8 cellular contexts compared by ENCODE assay signal in genomic region chr1:225998560-225999226, GRCh38. TPM values are rescaled to one million over a fixed set of nuclear protein-coding genes. Genes with fewer than 3 reads are reported as not detected.
DNase-seq lines count a peak whose midpoint lies in the region; ATAC-seq, FAIRE-seq and TF ChIP-seq lines count a peak whose summit lies in the region.

No MANE protein-coding gene starts in this region.

- H3K4me3 ChIP-seq in CD4-positive, alpha-beta memory T cell (ENCODE audit: low read length in 2 of 2), result peak overlapping the region; percentile 78 to 99
- peak overlapping the region; percentile 91 for H3K4me3 ChIP-seq in endodermal cell (ENCODE audit: low read length)

- H2BK5ac ChIP-seq in H9 (ENCODE audit: insufficient read length, low read length), result no peak overlapping the region

- H3K56ac ChIP-seq in H9 (ENCODE audit: insufficient read length, low read depth, low read length), result peak overlapping the region; percentile 20

- no peak for FAIRE-seq in RCC 7860 (lab: Jason Lieb, UNC)

- no peak overlapping the region for H2BK120ac ChIP-seq in H9 (ENCODE audit: low read depth, low read length, poor library complexity, severe bottlenecking)

- no CpG with 5 or more reads among the region's 19 CpGs for WGBS in H9 (ENCODE audit: extremely low coverage, insufficient read length, low lambda C conversion rate)
- WGBS in endodermal cell (ENCODE audit: insufficient coverage in 1 of 2, insufficient read length in 1 of 2), 2 experiments, result 3 to 5% methylated on average over 8 to 19 of the region's 19 CpGs

- peaks cover 78% of the 10 kb centered on the region for H3K4me1 ChIP-seq in CD4-positive, alpha-beta memory T cell (ENCODE audit: insufficient read depth, low read length)
- peaks cover 9% of the 10 kb centered on the region; the same call in 1 of the 2 replicates for H3K4me1 ChIP-seq in H9 (ENCODE audit: insufficient read depth, low read length)
- H3K4me1 ChIP-seq in endodermal cell (ENCODE audit: control insufficient read depth, insufficient read depth, low read length), result peaks cover 23% of the 10 kb centered on the region

- H3K9me3 Mint-ChIP-seq in CD4-positive, alpha-beta memory T cell, result peaks cover 0 to 5% (median 0%) of the 10 kb centered on the region in 8 donors
- H3K9me3 Mint-ChIP-seq in H9 (no peaks in the 10 kb centered on the region; a peak in 1 of 5 replicates), endodermal cell (no peaks in the 10 kb centered on the region)
- peaks cover 0 to 11% (median 0%) of the 10 kb centered on the region in 9 donors for H3K9me3 Mint-ChIP-seq in naive thymus-derived CD8-positive, alpha-beta T cell

- no peak overlapping the region for H2BK15ac ChIP-seq in H9 (ENCODE audit: low read depth, low read length)

- no peak overlapping the region for H3K4ac ChIP-seq in H9 (ENCODE audit: low read depth, low read length)

- peaks cover 44 to 78% (median 58%) of the 10 kb centered on the region in 4 donors for H3K4me1 Mint-ChIP-seq in CD4-positive, alpha-beta memory T cell
- H3K4me1 Mint-ChIP-seq in H9 (peaks cover 29 to 30% of the 10 kb centered on the region in 2 experiments), endodermal cell (peaks cover 46% of the 10 kb centered on the region)
- H3K4me1 Mint-ChIP-seq in naive thymus-derived CD8-positive, alpha-beta T cell, result peaks cover 40 to 85% (median 76%) of the 10 kb centered on the region in 4 donors

- peak; percentile 2 to 4 for ATAC-seq in naive thymus-derived CD8-positive, alpha-beta T cell
- ATAC-seq in GM18868 (IDR thresholded peaks at IDR 0.05; ENCODE audit: unreplicated experiment) (no peak), HG02571 (IDR thresholded peaks at IDR 0.05; ENCODE audit: unreplicated experiment) (no peak)

- TF ChIP-seq CTCF in H9 (conservative IDR thresholded peaks at IDR 0.05) (no peak), endodermal cell (conservative IDR thresholded peaks at IDR 0.05) (no peak)

- peak overlapping the region; percentile 52 for H3K18ac ChIP-seq in H9 (ENCODE audit: insufficient read length, low read depth, low read length)

- peak overlapping the region; percentile 99 to 100 (median 100) for H3K4me3 Mint-ChIP-seq in CD4-positive, alpha-beta memory T cell
- peak overlapping the region; percentile 100 for H3K4me3 Mint-ChIP-seq in H9
- H3K4me3 Mint-ChIP-seq in endodermal cell, result peak overlapping the region; percentile 95
- peak overlapping the region; percentile 88 to 100 (median 100) for H3K4me3 Mint-ChIP-seq in naive thymus-derived CD8-positive, alpha-beta T cell

- H2AK5ac ChIP-seq in H9 (ENCODE audit: insufficient read length, low read length), result no peak overlapping the region

- no peak overlapping the region for H2BK12ac ChIP-seq in H9 (ENCODE audit: insufficient read length, low read depth, low read length)

- peak overlapping the region; percentile 98 for H3K27ac ChIP-seq in CD4-positive, alpha-beta memory T cell (ENCODE audit: low read depth, low read length)
- H3K27ac ChIP-seq in H9 (ENCODE audit: insufficient read length, low read depth, low read length), result no peak overlapping the region
- peak overlapping the region; percentile 71 for H3K27ac ChIP-seq in endodermal cell (ENCODE audit: low read depth, low read length)

- H3K23me2 ChIP-seq in H9 (ENCODE audit: insufficient read length, low read depth, low read length, poor library complexity, severe bottlenecking), result peaks cover 12% of the 10 kb centered on the region

- H3K79me1 ChIP-seq in H9 (ENCODE audit: insufficient read depth, low read depth, low read length, poor library complexity, severe bottlenecking), result peaks cover 4% of the 10 kb centered on the region

- no peak overlapping the region for H2BK20ac ChIP-seq in H9 (ENCODE audit: low read depth, low read length, poor library complexity, severe bottlenecking)

- H3K23ac ChIP-seq in H9 (ENCODE audit: insufficient read length, low read depth, low read length), result no peak overlapping the region

- no peak for DNase-seq in CD4-positive, alpha-beta memory T cell
- no peak for DNase-seq in H9
- peak; percentile 22 for DNase-seq in RCC 7860 (ENCODE audit: low spot score)
- no peak for DNase-seq in endodermal cell
- DNase-seq in naive thymus-derived CD8-positive, alpha-beta T cell, result peak in 1 of 10 donors; percentile 9
- no peak for DNase-seq in NCI-H1105 treated with DMSO at 0.1 percent for 48 hours (lab: John Stamatoyannopoulos, UW)

- no peaks in the 10 kb centered on the region for H3K27me3 ChIP-seq in CD4-positive, alpha-beta memory T cell (ENCODE audit: insufficient read depth, low read length)
- H3K27me3 ChIP-seq in H9 (ENCODE audit: insufficient read depth, low read length) (no peaks in the 10 kb centered on the region), endodermal cell (ENCODE audit: control insufficient read depth, insufficient read depth, low read length, poor library complexity, severe bottlenecking) (no peaks in the 10 kb centered on the region)

- H3K14ac ChIP-seq in H9 (ENCODE audit: insufficient read depth, low read length), result no peak overlapping the region

- H3K27me3 Mint-ChIP-seq in CD4-positive, alpha-beta memory T cell, result no peaks in the 10 kb centered on the region
- H3K27me3 Mint-ChIP-seq in H9 (ENCODE audit: low read depth) (no peaks in the 10 kb centered on the region; the same call in 1 of the 2 replicates), endodermal cell (ENCODE audit: insufficient read depth) (no peaks in the 10 kb centered on the region)
- H3K27me3 Mint-ChIP-seq in naive thymus-derived CD8-positive, alpha-beta T cell, result peaks cover 0 to 3% (median 0%) of the 10 kb centered on the region in 5 donors

- H4K20me1 ChIP-seq in H9 (ENCODE audit: control insufficient read depth, insufficient read depth, insufficient read length), result no peaks in the 10 kb centered on the region

- intact Hi-C loops in CD4-positive, alpha-beta memory T cell (cut with micrococcal nuclease), result loop anchor here (1.0 to 10.0 kb wide), 8 partner anchors 11 to 2004 kb away; partner anchors contain the start of genes ACBD3, H3-3A, LBR and PYCR2

- H3K4me2 ChIP-seq in H9 (ENCODE audit: insufficient read depth, insufficient read length, low read length), result peak overlapping the region; percentile 100

- peak overlapping the region; percentile 94 for H3K9ac ChIP-seq in H9 (ENCODE audit: extremely low read depth, insufficient read length, low read length)
- peak overlapping the region; percentile 97 for H3K9ac ChIP-seq in endodermal cell (ENCODE audit: extremely low read depth, low read length, poor library complexity, severe bottlenecking)

- H3K9me3 ChIP-seq in CD4-positive, alpha-beta memory T cell (ENCODE audit: control insufficient read depth in 1 of 2, low read length in 2 of 2), result no peaks in the 10 kb centered on the region
- H3K9me3 ChIP-seq in H9 (ENCODE audit: control insufficient read depth, low read depth, low read length), result no peaks in the 10 kb centered on the region
- no peaks in the 10 kb centered on the region for H3K9me3 ChIP-seq in endodermal cell (ENCODE audit: control insufficient read depth, low read length)

- CTCF ChIA-PET in CD4-positive, alpha-beta memory T cell (lab: Charles Lee; ENCODE audit: partially characterized antibody), result interaction anchor here (0.8 to 4.2 kb wide), 9 partner anchors 11 to 571 kb away, joined by 3 to 29 read pairs (median 7); partner anchors contain the start of genes H3-3A and LBR

- no peak overlapping the region for H3T11ph ChIP-seq in H9 (ENCODE audit: low read length)

- peaks cover 25% of the 10 kb centered on the region; the same call in 1 of the 2 replicates for H3K79me2 ChIP-seq in H9 (ENCODE audit: insufficient read depth, low read length)

- peaks cover 16 to 40% of the 10 kb centered on the region in 2 donors for H3K36me3 Mint-ChIP-seq in CD4-positive, alpha-beta memory T cell
- H3K36me3 Mint-ChIP-seq in H9 (ENCODE audit: insufficient read depth in 1 of 3, low read depth in 3 of 3), result peaks cover 6 to 19% (median 14%) of the 10 kb centered on the region in 3 experiments; a peak in 5 of 7 replicates
- H3K36me3 Mint-ChIP-seq in endodermal cell (ENCODE audit: low read depth), result peaks cover 16% of the 10 kb centered on the region
- H3K36me3 Mint-ChIP-seq in naive thymus-derived CD8-positive, alpha-beta T cell, result peaks cover 0 to 29% (median 4%) of the 10 kb centered on the region in 3 donors

- H3K36me3 ChIP-seq in CD4-positive, alpha-beta memory T cell (ENCODE audit: insufficient read depth, low read length), result peaks cover 16% of the 10 kb centered on the region
- peaks cover 31% of the 10 kb centered on the region for H3K36me3 ChIP-seq in endodermal cell (ENCODE audit: control insufficient read depth, insufficient read depth, low read length)

- POLR2A ChIA-PET in CD4-positive, alpha-beta memory T cell (lab: Charles Lee; ENCODE audit: partially characterized antibody), result interaction anchor here (0.7 to 22.3 kb wide), 42 partner anchors 8 to 1816 kb away, joined by 3 to 614 read pairs (median 6); partner anchors contain the start of genes DEGS1, H3-3A, LBR and LEFTY1
- POLR2A ChIA-PET in naive thymus-derived CD8-positive, alpha-beta T cell (lab: Charles Lee), result interaction anchor here (0.6 to 16.0 kb wide), 40 partner anchors 8 to 1394 kb away, joined by 3 to 547 read pairs (median 5); partner anchors contain the start of genes COQ8A, H3-3A, LBR and LIN9

- H4K5ac ChIP-seq in H9 (ENCODE audit: insufficient read length, low read depth, low read length), result no peak overlapping the region

- H2AFZ ChIP-seq in H9 (ENCODE audit: low read length), result no peak overlapping the region

- H4K91ac ChIP-seq in H9 (ENCODE audit: insufficient read length, low read depth, low read length), result no peak overlapping the region

- no peak overlapping the region for H4K8ac ChIP-seq in H9 (replicated peaks; ENCODE audit: insufficient read length, low read depth, low read length)

- peak overlapping the region; percentile 100 for H3K27ac Mint-ChIP-seq in CD4-positive, alpha-beta memory T cell
- H3K27ac Mint-ChIP-seq in H9 (peak overlapping the region; percentile 100), endodermal cell (peak overlapping the region; percentile 100)
- peak overlapping the region; percentile 97 to 100 (median 100) for H3K27ac Mint-ChIP-seq in naive thymus-derived CD8-positive, alpha-beta T cell

RNA-seq across cellular contexts. Expression of gene SDE2, which starts 0.5 kb away (rescaled TPM):
- total RNA-seq in CD4-positive, alpha-beta memory T cell, result 10 to 100 TPM; 21.1 to 21.2 TPM
- 10 to 100 TPM; 10.0 to 18.9 TPM for polyA plus RNA-seq in CD4-positive, alpha-beta memory T cell
- total RNA-seq in H9 (2021), result 20.5 and 21.7 TPM in 2 replicates
- 10 to 100 TPM; 19.0 to 21.6 TPM for total RNA-seq in endodermal cell
- 13.3 TPM for polyA plus RNA-seq in endodermal cell (2013, experiment 1 of 2)
- 12.3 TPM for polyA plus RNA-seq in endodermal cell (2013, experiment 2 of 2)
- total RNA-seq in naive thymus-derived CD8-positive, alpha-beta T cell, result 10 to 100 TPM; 21.7 to 22.5 TPM
- polyA plus RNA-seq in naive thymus-derived CD8-positive, alpha-beta T cell, result 10 to 100 TPM in 1 of 3 donors, 1 to 10 TPM in 2; 5.1 to 12.0 (median 7.2) TPM

RNA-seq across cellular contexts. Expression of gene LEFTY2, which starts 57.7 kb away (rescaled TPM):
- total RNA-seq in CD4-positive, alpha-beta memory T cell, result not detected
- not detected for polyA plus RNA-seq in CD4-positive, alpha-beta memory T cell
- total RNA-seq in H9 (2021), result 16.3 and 16.9 TPM in 2 replicates
- total RNA-seq in endodermal cell, result 100 to 1,000 TPM; 272 to 938 TPM
- 318 TPM for polyA plus RNA-seq in endodermal cell (2013, experiment 1 of 2)
- 376 TPM for polyA plus RNA-seq in endodermal cell (2013, experiment 2 of 2)
- total RNA-seq in naive thymus-derived CD8-positive, alpha-beta T cell, result not detected
- polyA plus RNA-seq in naive thymus-derived CD8-positive, alpha-beta T cell, result under 1 TPM; 0.19 to 0.75 (median 0.64) TPM

Comparison
In these comparisons a context has a peak if more than half of its experiments do, and no peak if none do; other contexts are left out.
1. ATAC-seq: peak in naive thymus-derived CD8-positive, alpha-beta T cell (2 of 2); none in GM18868 (single experiment) and HG02571 (single experiment).
2. RNA of gene LEFTY2, which starts 57.7 kb away (total RNA-seq): 272 to 938 TPM in endodermal cell and 16.3 to 16.9 TPM in H9; not detected in CD4-positive, alpha-beta memory T cell and not detected in naive thymus-derived CD8-positive, alpha-beta T cell; every median in the first group is over 10 times any median in the second.
3. Peak in every context shown above with its lines, with median percentiles within 50 percentile points of each other: H3K27ac Mint-ChIP-seq and H3K4me3 Mint-ChIP-seq.